Comparison of ENCODE assay signal across 12 cellular contexts in the genomic region with DNA sequence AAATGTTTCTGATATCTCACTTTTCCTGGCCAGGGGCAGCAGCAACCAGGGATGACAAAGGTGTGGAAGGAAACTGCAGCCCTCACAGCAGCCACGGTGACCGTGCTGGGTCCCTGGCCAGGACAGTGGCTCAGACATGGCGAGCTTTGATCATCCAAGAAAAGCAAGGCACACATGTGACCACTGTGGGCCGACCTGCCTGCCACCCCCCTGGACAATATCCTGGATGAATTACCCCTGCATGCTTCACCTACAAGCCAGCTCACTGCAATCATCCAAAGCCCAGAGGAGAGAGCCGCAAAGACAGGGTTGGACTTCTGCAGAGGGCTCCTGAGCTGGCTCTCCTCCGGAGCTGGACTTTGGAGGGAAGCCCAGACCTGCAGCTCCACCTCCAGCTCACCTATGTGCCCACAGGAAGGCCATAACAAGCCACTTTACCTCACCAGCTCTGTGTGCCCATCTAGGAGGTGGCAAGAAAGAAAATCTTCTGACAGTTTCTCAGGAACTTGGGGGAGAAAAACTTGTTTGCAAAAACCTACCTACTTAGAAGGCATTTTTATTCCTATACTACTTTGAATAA.
DNase-seq lines count a peak whose midpoint lies in the region; ATAC-seq and TF ChIP-seq lines count a peak whose summit lies in the region.
"Had no signal": no experiment of that assay in that cellular context is flagged by ENCODE, and none has a peak within 500 bp of the region (broad histone marks: within the 10 kb centered on the region; RNA-seq: fewer than 3 reads in every experiment).

No MANE protein-coding gene starts in this region.

- in situ Hi-C loops in astrocyte of the cerebellum (cut with HindIII; ENCODE audit: low sequenced_read_pairs) = no loop called here

- peaks cover 42% of the 10 kb centered on the region for H3K4me1 Mint-ChIP-seq in memory B cell
- H3K4me1 Mint-ChIP-seq in stimulated activated naive B cell treated with anti-CD40 and anti-IgM and Interleukin-4, amounts not matched to agents 10 μg/mL and 1 μg/mL and 100 μg/mL, for 72 hours = peaks cover 50 to 91% of the 10 kb centered on the region in 2 donors

- no peak for ATAC-seq in memory B cell (ENCODE audit: low read depth)
- ATAC-seq in stimulated activated naive B cell treated with anti-CD40 and anti-IgM and Interleukin-4, amounts not matched to agents 10 μg/mL and 1 μg/mL and 100 μg/mL, for 72 hours (replicated peaks) = no peak
- ATAC-seq in GM21381 (IDR thresholded peaks at IDR 0.05; ENCODE audit: unreplicated experiment) = no peak
- ATAC-seq in GM21367 (IDR thresholded peaks at IDR 0.05; ENCODE audit: unreplicated experiment) = no peak

- H3K27ac Mint-ChIP-seq in memory B cell = no peak overlapping the region
- H3K27ac Mint-ChIP-seq in stimulated activated naive B cell treated with anti-CD40 and anti-IgM and Interleukin-4, amounts not matched to agents 10 μg/mL and 1 μg/mL and 100 μg/mL, for 72 hours = no peak overlapping the region

- DNase-seq in HuH-7 (ENCODE audit: low spot score) (peak; percentile 28), astrocyte of the cerebellum (ENCODE audit: low read depth) (no peak), memory B cell (ENCODE audit: low spot score in 2 of 2) (no peak), anterior cingulate cortex (lab: John Stamatoyannopoulos, UW) (no peak)
- DNase-seq in stimulated activated naive B cell treated with anti-CD40 and anti-IgM and Interleukin-4, amounts not matched to agents 10 μg/mL and 1 μg/mL and 100 μg/mL, for 72 hours = no peak
- DNase-seq: activated CD8-positive, alpha-beta memory T cell treated with anti-CD3 and anti-CD28 coated beads, Interleukin-2, amount 50 U/mL, for 4 hours; brain microvascular endothelial cell; NCI-H1105; NCI-H748 treated with DMSO at 0.1 percent for 48 hours; T-helper 2 cell had no signal

- H3K4me3 Mint-ChIP-seq in memory B cell = peak overlapping the region; percentile 92
- peak overlapping the region; percentile 87 to 88 for H3K4me3 Mint-ChIP-seq in stimulated activated naive B cell treated with anti-CD40 and anti-IgM and Interleukin-4, amounts not matched to agents 10 μg/mL and 1 μg/mL and 100 μg/mL, for 72 hours

- no peak for TF ChIP-seq CTCF in astrocyte of the cerebellum (IDR thresholded peaks at IDR 0.05; ENCODE audit: low read depth, low read length, missing control alignments)

- H3K36me3 Mint-ChIP-seq in memory B cell = peaks cover 3% of the 10 kb centered on the region
- H3K36me3 Mint-ChIP-seq in stimulated activated naive B cell treated with anti-CD40 and anti-IgM and Interleukin-4, amounts not matched to agents 10 μg/mL and 1 μg/mL and 100 μg/mL, for 72 hours = no peaks in the 10 kb centered on the region

- no peaks in the 10 kb centered on the region for H3K27me3 Mint-ChIP-seq in memory B cell
- no peaks in the 10 kb centered on the region for H3K27me3 Mint-ChIP-seq in stimulated activated naive B cell treated with anti-CD40 and anti-IgM and Interleukin-4, amounts not matched to agents 10 μg/mL and 1 μg/mL and 100 μg/mL, for 72 hours

- H3K9me3 Mint-ChIP-seq in memory B cell = no peaks in the 10 kb centered on the region
- H3K9me3 Mint-ChIP-seq in stimulated activated naive B cell treated with anti-CD40 and anti-IgM and Interleukin-4, amounts not matched to agents 10 μg/mL and 1 μg/mL and 100 μg/mL, for 72 hours = no peaks in the 10 kb centered on the region

- peak overlapping the region; percentile 58 for H3K4me3 ChIP-seq in astrocyte of the cerebellum (ENCODE audit: low read depth, low read length)
